ENCODE assay signal across 24 cellular contexts in the genomic region with DNA sequence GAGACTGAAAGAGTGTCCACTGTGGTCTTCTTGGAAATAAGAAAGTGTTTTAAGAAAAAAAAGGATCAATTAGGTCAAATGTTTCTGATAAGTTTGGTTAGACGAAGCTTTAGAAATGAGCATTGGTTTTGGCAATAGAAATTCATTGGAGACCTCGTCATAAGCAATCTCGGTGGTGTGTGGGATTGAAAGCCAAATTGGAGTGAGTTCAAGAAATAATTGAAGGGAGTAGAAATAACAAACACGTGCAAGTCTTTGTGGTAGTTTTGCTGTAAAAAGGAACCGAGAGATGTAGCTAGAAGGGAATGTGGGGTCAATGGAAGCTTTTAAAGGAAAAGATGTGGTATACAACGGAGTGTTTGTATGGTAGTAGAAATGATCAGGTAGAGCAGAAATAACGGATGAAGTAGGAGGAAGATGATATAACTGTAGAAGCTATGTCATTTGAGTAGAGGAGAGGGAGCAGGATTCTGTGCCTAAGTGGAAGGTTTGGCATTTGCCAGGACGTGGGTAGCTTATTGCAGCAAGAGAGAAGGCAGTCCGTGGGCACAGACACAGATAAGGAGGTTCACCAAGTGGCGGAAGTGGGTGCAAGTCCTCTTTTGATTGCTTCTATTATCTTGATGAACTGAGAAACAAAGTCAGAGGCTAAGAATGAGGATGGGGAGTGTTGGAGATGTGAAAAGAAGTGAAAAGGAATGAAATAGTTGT.
DNase-seq lines count a peak whose midpoint lies in the region; ATAC-seq, FAIRE-seq and TF ChIP-seq lines count a peak whose summit lies in the region.
"Had no signal": no experiment of that assay in that cellular context is flagged by ENCODE, and none has a peak within 500 bp of the region (broad histone marks: within the 10 kb centered on the region; RNA-seq: fewer than 3 reads in every experiment).

No MANE protein-coding gene starts in this region.

- H3K36me3 ChIP-seq in astrocyte (ENCODE audit: insufficient read depth, low read length) (no peaks in the 10 kb centered on the region), PC-9 (ENCODE audit: low read depth) (no peaks in the 10 kb centered on the region), neuronal stem cell (replicated peaks in 1 of 2; ENCODE audit: control insufficient read depth in 2 of 2, insufficient read depth in 2 of 2, low read length in 2 of 2) (no peaks in the 10 kb centered on the region)

- no peak for ATAC-seq in GM21737 (IDR thresholded peaks at IDR 0.05; ENCODE audit: unreplicated experiment)
- ATAC-seq: CD8-positive, alpha-beta T cell; PC-3 had no signal

- intact Hi-C loops in PC-9 (cut with micrococcal nuclease; ENCODE audit: unreplicated experiment) = no loop called here

- no peaks in the 10 kb centered on the region for H3K79me1 ChIP-seq in neuronal stem cell (ENCODE audit: low read depth, low read length)

- H2BK12ac ChIP-seq in neuronal stem cell (ENCODE audit: low read length) = no peak overlapping the region

- H4K8ac ChIP-seq in neuronal stem cell (ENCODE audit: low read depth, low read length) = no peak overlapping the region

- H3K27ac ChIP-seq in astrocyte (ENCODE audit: low read depth, low read length) = no peak overlapping the region
- no peak overlapping the region for H3K27ac ChIP-seq in PC-9
- no peak overlapping the region for H3K27ac ChIP-seq in neuronal stem cell (replicated peaks; ENCODE audit: low read length)
- H3K27ac ChIP-seq: 22Rv1 had no signal

- H3K14ac ChIP-seq in neuronal stem cell (ENCODE audit: low read length) = no peak overlapping the region

- no peak for FAIRE-seq in astrocyte (lab: Jason Lieb, UNC)
- FAIRE-seq: H54 had no signal

- no peak overlapping the region for H2BK120ac ChIP-seq in neuronal stem cell (ENCODE audit: low read depth, low read length)

- CTCF ChIA-PET in PC-9 (lab: Charles Lee) = no interaction called here

- no peaks in the 10 kb centered on the region for H3K79me2 ChIP-seq in astrocyte (ENCODE audit: insufficient read depth, low read length)
- no peaks in the 10 kb centered on the region for H3K79me2 ChIP-seq in PC-9 (ENCODE audit: low read depth)

- no peak overlapping the region for H3K4ac ChIP-seq in neuronal stem cell (ENCODE audit: low read length)

- H3K9ac ChIP-seq in astrocyte (ENCODE audit: low read length) (no peak overlapping the region), neuronal stem cell (ENCODE audit: low read depth, low read length, poor library complexity) (no peak overlapping the region)

- DNase-seq in NCI-H1105 treated with DMSO at 0.1 percent for 48 hours (lab: John Stamatoyannopoulos, UW) (peak; percentile 40), NCI-H1105 (lab: John Stamatoyannopoulos, UW) (no peak), astrocyte (ENCODE audit: low read depth) (peak; percentile 30), fibroblast of peridontal ligament (ENCODE audit: extremely low read depth) (peak; percentile 66), PC-9 (no peak), KG1 (lab: John Stamatoyannopoulos, UW) (no peak), neuronal stem cell (ENCODE audit: low spot score) (no peak)
- DNase-seq: ACHN; AML-193; C1 segment of cervical spinal cord; CD8-positive, alpha-beta T cell; GDM1; KBM-7; NCI-H1092 treated with DMSO at 0.1 percent for 48 hours; NCI-H2081; NCI-H2171; NCI-H345; NCI-H526; PC-3; RPMI8226; SHP77 had no signal

- TF ChIP-seq CTCF in astrocyte (IDR thresholded peaks at IDR 0.05; ENCODE audit: insufficient read depth, low read depth, low read length) (no peak), PC-9 (conservative IDR thresholded peaks at IDR 0.05) (no peak)

- no peak overlapping the region for H2AK5ac ChIP-seq in neuronal stem cell (ENCODE audit: low read depth, low read length)

- H3K4me3 ChIP-seq in astrocyte (ENCODE audit: insufficient read depth, low read depth, low read length) (no peak overlapping the region), PC-9 (no peak overlapping the region), neuronal stem cell (ENCODE audit: low read length in 2 of 2) (no peak overlapping the region)

- no peak overlapping the region for H2BK5ac ChIP-seq in neuronal stem cell (ENCODE audit: low read length)

- H2AFZ ChIP-seq in astrocyte (ENCODE audit: low read depth, low read length) (no peak overlapping the region), PC-9 (no peak overlapping the region), neuronal stem cell (ENCODE audit: low read length) (no peak overlapping the region)

- H4K91ac ChIP-seq in neuronal stem cell (ENCODE audit: low read depth, low read length, poor library complexity) = no peak overlapping the region

- peaks cover under 1% of the 10 kb centered on the region for H3K4me1 Mint-ChIP-seq in astrocyte (ENCODE audit: low read depth, unreplicated experiment)

- no peak overlapping the region for H3K23ac ChIP-seq in neuronal stem cell (ENCODE audit: low read depth, low read length, poor library complexity)

- no peaks in the 10 kb centered on the region for H3K9me3 Mint-ChIP-seq in astrocyte (ENCODE audit: unreplicated experiment)
- H3K9me3 Mint-ChIP-seq: CD8-positive, alpha-beta T cell had no signal

- no peak overlapping the region for H3K27ac Mint-ChIP-seq in astrocyte (ENCODE audit: unreplicated experiment)
- H3K27ac Mint-ChIP-seq: CD8-positive, alpha-beta T cell had no signal

- no peaks in the 10 kb centered on the region for H3K4me1 ChIP-seq in astrocyte (ENCODE audit: insufficient read depth, low read length)
- H3K4me1 ChIP-seq in PC-9 (replicated peaks; ENCODE audit: insufficient read depth) = no peaks in the 10 kb centered on the region
- H3K4me1 ChIP-seq in neuronal stem cell (ENCODE audit: control insufficient read depth in 2 of 2, insufficient read depth in 1 of 2, low read depth in 1 of 2, low read length in 2 of 2) = peaks cover 9 to 15% of the 10 kb centered on the region in 2 donors

- 100% methylated on average over 1 of the region's 10 CpGs; no CpG with 5 or more reads in 1 of the 2 donors for whole genome bisulfite sequencing in neuronal stem cell (ENCODE audit: extremely low coverage in 2 of 2, insufficient read length in 2 of 2, insufficient replicate concordance in 1 of 2), 2 donors

- no peaks in the 10 kb centered on the region for H3K9me2 ChIP-seq in PC-9 (ENCODE audit: insufficient read depth)

- H4K20me1 ChIP-seq in astrocyte (ENCODE audit: insufficient read depth, low read length) (no peaks in the 10 kb centered on the region), PC-9 (ENCODE audit: insufficient read depth) (no peaks in the 10 kb centered on the region)

- no peak overlapping the region for H3K4me3 Mint-ChIP-seq in astrocyte (ENCODE audit: unreplicated experiment)
- H3K4me3 Mint-ChIP-seq: CD8-positive, alpha-beta T cell had no signal

- no TSS peak for BruUV-seq in PC-9 (replicated peaks; lab: Mats Ljungman, UMichigan)

- H3K9me3 ChIP-seq in astrocyte (ENCODE audit: insufficient read depth, low read depth, low read length) (no peaks in the 10 kb centered on the region), PC-9 (ENCODE audit: insufficient read depth, low read depth) (no peaks in the 10 kb centered on the region), neuronal stem cell (replicated peaks in 1 of 2; ENCODE audit: control insufficient read depth in 2 of 2, insufficient read depth in 1 of 2, low read depth in 1 of 2, low read length in 2 of 2) (no peaks in the 10 kb centered on the region)

- H3K36me3 Mint-ChIP-seq in astrocyte (ENCODE audit: low read depth, unreplicated experiment) = no peaks in the 10 kb centered on the region
- H3K36me3 Mint-ChIP-seq: CD8-positive, alpha-beta T cell had no signal

- H3K4me2 ChIP-seq in astrocyte (ENCODE audit: low read length) (no peak overlapping the region), PC-9 (no peak overlapping the region), neuronal stem cell (ENCODE audit: insufficient read depth, low read length, poor library complexity, severe bottlenecking) (no peak overlapping the region)

- POLR2A ChIA-PET in PC-9 (lab: Charles Lee; ENCODE audit: unreplicated experiment) = no interaction called here

- H2BK15ac ChIP-seq in neuronal stem cell (ENCODE audit: low read length) = no peak overlapping the region

- no peak overlapping the region for H3K18ac ChIP-seq in neuronal stem cell (ENCODE audit: low read length)

- peaks cover 5% of the 10 kb centered on the region for H3K27me3 Mint-ChIP-seq in astrocyte (ENCODE audit: low read depth, unreplicated experiment)

- H3F3A ChIP-seq in PC-9 (ENCODE audit: insufficient read depth, low read depth) = no peaks in the 10 kb centered on the region

- H3K27me3 ChIP-seq in astrocyte (ENCODE audit: insufficient read depth, low read length) (no peaks in the 10 kb centered on the region), PC-9 (ENCODE audit: insufficient read depth, low read depth) (peaks cover 72% of the 10 kb centered on the region), neuronal stem cell (ENCODE audit: control insufficient read depth in 3 of 3, insufficient read depth in 3 of 3, low read depth in 1 of 3, low read length in 3 of 3) (no peaks in the 10 kb centered on the region)

Comparison
In these comparisons a context has a peak if more than half of its experiments do, and no peak if none do; other contexts are left out.
1. DNase-seq: peak in NCI-H1105 treated with DMSO at 0.1 percent for 48 hours (single experiment), astrocyte (single experiment) and fibroblast of peridontal ligament (single experiment); none in NCI-H1105 (single experiment), PC-9 (0 of 2), KG1 (single experiment) and neuronal stem cell (single experiment).